8 cellular contexts compared by ENCODE assay signal in genomic region chr6:3749991-3750323, GRCh38. TPM values are rescaled to one million over a fixed set of nuclear protein-coding genes. Genes with fewer than 3 reads are reported as not detected.
A peak's percentile ranks its signal among the peaks of the same experiment; 100 is the strongest.
DNase-seq lines count a peak whose midpoint lies in the region; ATAC-seq, FAIRE-seq and TF ChIP-seq lines count a peak whose summit lies in the region.

No MANE protein-coding gene starts in this region.

- TF ChIP-seq CTCF in pancreas (IDR thresholded peaks at IDR 0.05) (no peak), GM10266 (IDR thresholded peaks at IDR 0.05; ENCODE audit: control insufficient read depth, insufficient read depth, low read depth, missing control alignments) (no peak)

- H3K9me3 Mint-ChIP-seq in T-cell = no peaks in the 10 kb centered on the region

- no peaks in the 10 kb centered on the region for H3K27me3 ChIP-seq in pancreas

- H3K27ac Mint-ChIP-seq in T-cell = no peak overlapping the region

- H3K36me3 ChIP-seq in pancreas = no peaks in the 10 kb centered on the region

- H3K4me1 Mint-ChIP-seq in T-cell = peaks cover 5 to 16% (median 12%) of the 10 kb centered on the region in 3 donors

- FAIRE-seq in pancreas (lab: Jason Lieb, UNC) = no peak

- WGBS in pancreas, 2 donors = 30 to 40% methylated on average over 6 to 7 of the region's 7 CpGs

- H3K27ac ChIP-seq in pancreas = peak overlapping the region; percentile 83 to 97 (median 95)

- H3K4me3 Mint-ChIP-seq in T-cell = peak overlapping the region; percentile 52 to 63 (median 63)

- H3K36me3 Mint-ChIP-seq in T-cell = no peaks in the 10 kb centered on the region

- H3K9me3 ChIP-seq in pancreas = no peaks in the 10 kb centered on the region

- CTCF ChIA-PET in T-cell (lab: Charles Lee) = interaction anchor here in 1 of 2 donors (1.4 to 1.6 kb wide), 2 partner anchors 260 to 268 kb away, joined by 3 read pairs; no protein-coding TSS in a partner anchor

- H3K4me3 ChIP-seq in pancreas = peak overlapping the region; percentile 60 to 71 (median 67)

- ATAC-seq in T-cell (replicated peaks in 1 of 4) (no peak), pancreas (peak; percentile 12 to 30 (median 20)), HG02938 (IDR thresholded peaks at IDR 0.05; ENCODE audit: unreplicated experiment) (no peak)

- POLR2A ChIA-PET in T-cell (lab: Charles Lee) = interaction anchor here in 1 of 2 donors (0.6 kb wide), 1 partner anchor 105 kb away, joined by 6 read pairs; no protein-coding TSS in a partner anchor

- peak; percentile 78 for DNase-seq in GM03348 (ENCODE audit: low spot score)
- no peak for DNase-seq in T-cell
- peak; percentile 55 for DNase-seq in fibroblast of the conjunctiva (ENCODE audit: low read depth)
- DNase-seq in pancreas = peak; percentile 57 to 70 (median 62)
- no peak for DNase-seq in GM10266 (ENCODE audit: extremely low spot score)
- DNase-seq in NCI-H526 treated with DMSO at 0.1 percent for 48 hours (lab: John Stamatoyannopoulos, UW) = no peak
- no peak for DNase-seq in NCI-H1092 (lab: John Stamatoyannopoulos, UW)

- intact Hi-C loops in pancreas (cut with DNase I) = loop anchor here in 2 of 3 donors (10.0 kb wide), 3 partner anchors 135 to 255 kb away; no protein-coding TSS in a partner anchor

- peaks cover 0 to 9% (median 5%) of the 10 kb centered on the region in 3 donors for H3K4me1 ChIP-seq in pancreas

- peaks cover 34 to 48% of the 10 kb centered on the region in 2 donors for H3K27me3 Mint-ChIP-seq in T-cell

RNA-seq across cellular contexts. Expression of gene PXDC1, which starts 1.6 kb away (rescaled TPM):
- total RNA-seq in T-cell (1 to 10 TPM in 1 of 5 donors, under 1 TPM in 4; 0.30 to 1.2 (median 0.41) TPM), pancreas (10 to 100 TPM in 3 of 6 donors, 1 to 10 TPM in 3; 5.2 to 18.4 (median 9.6) TPM)
- polyA plus RNA-seq in pancreas = 10 to 100 TPM; 13.7 to 19.7 TPM

Comparison
In these comparisons a context has a peak if more than half of its experiments do, and no peak if none do; other contexts are left out.
1. DNase-seq: peak in GM03348 (single experiment), fibroblast of the conjunctiva (single experiment) and pancreas (6 of 6); none in T-cell (0 of 34), GM10266 (single experiment), NCI-H526 treated with DMSO at 0.1 percent for 48 hours (single experiment) and NCI-H1092 (single experiment).
2. ATAC-seq: peak in pancreas (4 of 4); none in T-cell (0 of 4) and HG02938 (single experiment).